Comparison of ENCODE assay signal across 1 cellular context in the genomic region with DNA sequence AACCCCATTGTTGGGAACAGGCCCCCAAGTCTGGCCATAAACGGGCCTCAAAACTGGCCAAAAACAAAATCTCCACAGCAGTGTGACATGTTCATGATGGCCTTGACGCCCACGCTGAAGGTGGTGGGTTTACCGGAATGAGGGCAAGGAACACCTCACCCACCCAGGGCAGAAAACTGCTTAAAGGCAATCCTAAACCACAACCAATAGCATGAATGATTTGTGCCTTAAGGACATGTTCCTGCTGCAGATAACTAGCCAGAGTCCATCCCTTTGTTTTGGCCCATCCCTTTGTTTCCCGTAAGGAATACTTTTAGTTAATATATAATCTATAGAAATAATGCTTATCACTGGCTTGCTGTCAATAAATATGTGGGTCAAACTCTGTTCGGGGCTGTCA.
TF ChIP-seq lines count a peak whose summit lies in the region.

No MANE protein-coding gene starts in this region.

TF ChIP-seq in HCT116, 20 proteins besides CTCF, POLR2A, EP300 and RAD21:
- no peak for TF ChIP-seq EGR1 (IDR thresholded peaks at IDR 0.05; ENCODE audit: low read depth)
- TF ChIP-seq MAX (IDR thresholded peaks at IDR 0.05) = no peak
- TF ChIP-seq ZBTB33 (IDR thresholded peaks at IDR 0.05; ENCODE audit: extremely low read depth, insufficient replicate concordance, low read length) = no peak
- TF ChIP-seq SP1 (IDR thresholded peaks at IDR 0.05; ENCODE audit: low read depth) = no peak
- TF ChIP-seq CEBPB (IDR thresholded peaks at IDR 0.05; ENCODE audit: low read depth) = no peak
- TF ChIP-seq POLR2AphosphoS5 (IDR thresholded peaks at IDR 0.05; ENCODE audit: low read depth, low read length) = no peak
- TF ChIP-seq SRF (IDR thresholded peaks at IDR 0.05; ENCODE audit: low read depth) = no peak
- TF ChIP-seq TCF7L2 (IDR thresholded peaks at IDR 0.05; ENCODE audit: borderline replicate concordance, extremely low read depth, insufficient read depth, insufficient read length) = no peak
- no peak for TF ChIP-seq ATF3 (IDR thresholded peaks at IDR 0.05)
- TF ChIP-seq ZNF274 (IDR thresholded peaks at IDR 0.05; ENCODE audit: low read depth, low read length) = no peak
- no peak for TF ChIP-seq EZH2phosphoT487 (IDR thresholded peaks at IDR 0.05; ENCODE audit: borderline replicate concordance)
- no peak for TF ChIP-seq ELF1 (IDR thresholded peaks at IDR 0.05; ENCODE audit: borderline replicate concordance, low read depth)
- no peak for TF ChIP-seq CBX3 (IDR thresholded peaks at IDR 0.05; ENCODE audit: low read depth)
- no peak for TF ChIP-seq SIN3A (IDR thresholded peaks at IDR 0.05; ENCODE audit: low read depth)
- no peak for TF ChIP-seq EZH2 (IDR thresholded peaks at IDR 0.05)
- TF ChIP-seq, protein P1, sequence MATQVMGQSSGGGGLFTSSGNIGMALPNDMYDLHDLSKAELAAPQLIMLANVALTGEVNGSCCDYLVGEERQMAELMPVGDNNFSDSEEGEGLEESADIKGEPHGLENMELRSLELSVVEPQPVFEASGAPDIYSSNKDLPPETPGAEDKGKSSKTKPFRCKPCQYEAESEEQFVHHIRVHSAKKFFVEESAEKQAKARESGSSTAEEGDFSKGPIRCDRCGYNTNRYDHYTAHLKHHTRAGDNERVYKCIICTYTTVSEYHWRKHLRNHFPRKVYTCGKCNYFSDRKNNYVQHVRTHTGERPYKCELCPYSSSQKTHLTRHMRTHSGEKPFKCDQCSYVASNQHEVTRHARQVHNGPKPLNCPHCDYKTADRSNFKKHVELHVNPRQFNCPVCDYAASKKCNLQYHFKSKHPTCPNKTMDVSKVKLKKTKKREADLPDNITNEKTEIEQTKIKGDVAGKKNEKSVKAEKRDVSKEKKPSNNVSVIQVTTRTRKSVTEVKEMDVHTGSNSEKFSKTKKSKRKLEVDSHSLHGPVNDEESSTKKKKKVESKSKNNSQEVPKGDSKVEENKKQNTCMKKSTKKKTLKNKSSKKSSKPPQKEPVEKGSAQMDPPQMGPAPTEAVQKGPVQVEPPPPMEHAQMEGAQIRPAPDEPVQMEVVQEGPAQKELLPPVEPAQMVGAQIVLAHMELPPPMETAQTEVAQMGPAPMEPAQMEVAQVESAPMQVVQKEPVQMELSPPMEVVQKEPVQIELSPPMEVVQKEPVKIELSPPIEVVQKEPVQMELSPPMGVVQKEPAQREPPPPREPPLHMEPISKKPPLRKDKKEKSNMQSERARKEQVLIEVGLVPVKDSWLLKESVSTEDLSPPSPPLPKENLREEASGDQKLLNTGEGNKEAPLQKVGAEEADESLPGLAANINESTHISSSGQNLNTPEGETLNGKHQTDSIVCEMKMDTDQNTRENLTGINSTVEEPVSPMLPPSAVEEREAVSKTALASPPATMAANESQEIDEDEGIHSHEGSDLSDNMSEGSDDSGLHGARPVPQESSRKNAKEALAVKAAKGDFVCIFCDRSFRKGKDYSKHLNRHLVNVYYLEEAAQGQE (IDR thresholded peaks at IDR 0.05; ENCODE audit: low read depth) = no peak
- no peak for TF ChIP-seq YY1 (IDR thresholded peaks at IDR 0.05; ENCODE audit: extremely low read depth, insufficient replicate concordance, low read depth, low read length)
TF ChIP-seq in HCT116: peak in this region for 0.
